8 cellular contexts compared by ENCODE assay signal in genomic region chr12:110501722-110502448, GRCh38. TPM values are rescaled to one million over a fixed set of nuclear protein-coding genes. Genes with fewer than 3 reads are reported as not detected.
DNase-seq lines count a peak whose midpoint lies in the region; ATAC-seq, FAIRE-seq and TF ChIP-seq lines count a peak whose summit lies in the region.

RAD9B (plus strand) TSS chr12:110502331; CDS start chr12:110502338, 7 bp downstream.
VPS29 (minus strand) TSS chr12:110502111; CDS start chr12:110502051, 60 bp downstream.

- TF ChIP-seq POLR2A in GM19099 (IDR thresholded peaks at IDR 0.05; ENCODE audit: extremely low read depth, insufficient read length, low read depth), result peak; percentile 94

- no peaks in the 10 kb centered on the region for H3K9me3 ChIP-seq in keratinocyte (ENCODE audit: control insufficient read depth, low read depth, low read length)

- H3K9ac ChIP-seq in keratinocyte (ENCODE audit: control insufficient read depth, extremely low read depth, insufficient read depth, low read length), result peak within 1 kb of the TSS; percentile 86

- peaks cover 45% of the 10 kb centered on the region for H3K79me2 ChIP-seq in keratinocyte (ENCODE audit: control insufficient read depth, insufficient read depth, low read length)

- peak; percentile 98 to 99 for DNase-seq in AML-193 (lab: John Stamatoyannopoulos, UW)
- DNase-seq in NCI-H446 treated with DMSO at 0.1 percent for 48 hours (lab: John Stamatoyannopoulos, UW), result peak; percentile 91
- peak; percentile 98 for DNase-seq in activated CD4-positive, CD25-positive, alpha-beta regulatory T cell treated with anti-CD3 and anti-CD28 coated beads, Interleukin-2, amount 50 U/mL, for 72 hours
- DNase-seq in cerebellar nuclear complex (lab: John Stamatoyannopoulos, UW), result peak; percentile 62 to 87
- DNase-seq in keratinocyte (ENCODE audit: low read depth, low spot score), result peak; percentile 91
- DNase-seq in stimulated activated CD4-positive, alpha-beta T cell treated with anti-CD3 and anti-CD28 coated beads, Interleukin-12 subunit alpha, Interleukin-12 subunit beta, amount 100 ng/mL, for 48 hours (ENCODE audit: low read depth in 2 of 3, low spot score in 1 of 3), result peak; percentile 98 to 99 (median 98)

- peak within 1 kb of the TSS; percentile 83 for H3K4me2 ChIP-seq in keratinocyte (ENCODE audit: control insufficient read depth, extremely low read depth, insufficient read depth, low read depth, low read length)

- FAIRE-seq in keratinocyte (lab: Jason Lieb, UNC), result no peak

- peak within 1 kb of the TSS; percentile 92 for H2AFZ ChIP-seq in keratinocyte (ENCODE audit: control insufficient read depth, low read length)

- no peaks in the 10 kb centered on the region for H3K9me1 ChIP-seq in keratinocyte (ENCODE audit: control insufficient read depth, extremely low read depth, insufficient read depth, low read length)

- H3K36me3 ChIP-seq in keratinocyte (ENCODE audit: control insufficient read depth in 2 of 2, extremely low read depth in 1 of 2, insufficient read depth in 2 of 2, low read length in 2 of 2), result peaks cover 0 to 4% of the 10 kb centered on the region in 2 experiments

- TF ChIP-seq CTCF in keratinocyte (optimal IDR thresholded peaks at IDR 0.05 in 1 of 3, IDR thresholded peaks at IDR 0.05 in 1 of 3, conservative IDR thresholded peaks at IDR 0.05 in 1 of 3; ENCODE audit: extremely low read depth in 1 of 3, insufficient read depth in 2 of 3, low read length in 3 of 3), result no peak

- dilution Hi-C loops in keratinocyte (cut with MboI; ENCODE audit: extremely low pct_ligation_motif_present, low sequenced_read_pairs), result no loop called here

- no peaks in the 10 kb centered on the region for H3K27me3 ChIP-seq in keratinocyte (ENCODE audit: control insufficient read depth, extremely low read depth, insufficient read depth, low read length)

- H4K20me1 ChIP-seq in keratinocyte (ENCODE audit: control insufficient read depth, extremely low read depth, insufficient read depth, low read length), result no peaks in the 10 kb centered on the region

- peaks cover 20% of the 10 kb centered on the region for H3K4me1 ChIP-seq in keratinocyte (ENCODE audit: control insufficient read depth, extremely low read depth, insufficient read depth, low read length)

- peak within 1 kb of the TSS; percentile 76 to 92 (median 77) for H3K4me3 ChIP-seq in keratinocyte (ENCODE audit: control insufficient read depth in 2 of 3, extremely low read depth in 1 of 3, insufficient read depth in 2 of 3, low read depth in 1 of 3, low read length in 3 of 3)

- peak; percentile 83 for ATAC-seq in HG03378 (IDR thresholded peaks at IDR 0.05; ENCODE audit: unreplicated experiment)

- H3K27ac ChIP-seq in keratinocyte (ENCODE audit: control insufficient read depth, insufficient read depth, low read length), result peak within 1 kb of the TSS; percentile 77

RNA-seq across cellular contexts. Expression of gene RAD9B, which starts in this region (rescaled TPM):
- 0.15 to 0.41 TPM (median 0.31 TPM) in 3 replicates for polyA plus RNA-seq in keratinocyte
- 0.19 TPM for polyA plus RNA-seq in keratinocyte (2011; ENCODE audit: low read depth)
- 0.57 and 0.63 TPM in 2 replicates for polyA plus RNA-seq in keratinocyte (2011; cell fraction: cytosol; rRNA removed)
- polyA plus RNA-seq in keratinocyte (2011; cell fraction: nucleus; rRNA removed), result 0.48 and 0.51 TPM in 2 replicates
- 0.25 and 0.27 TPM in 2 replicates for polyA plus RNA-seq in keratinocyte (2012; ENCODE audit: low replicate concordance)
- polyA minus RNA-seq in keratinocyte, result 0.20 to 2.0 TPM in 2 of 3 replicates, not detected in the other
- polyA minus RNA-seq in keratinocyte (2011; cell fraction: cytosol; rRNA and poly(A)+ RNA removed), result not detected
- polyA minus RNA-seq in keratinocyte (2011; cell fraction: nucleus; rRNA and poly(A)+ RNA removed), result 0.11 and 0.31 TPM in 2 replicates

RNA-seq across cellular contexts. Expression of gene VPS29, which starts in this region (rescaled TPM):
- 165 to 219 TPM (median 166 TPM) in 3 replicates for polyA plus RNA-seq in keratinocyte
- 42.3 TPM for polyA plus RNA-seq in keratinocyte (2011; ENCODE audit: low read depth)
- 165 and 304 TPM in 2 replicates for polyA plus RNA-seq in keratinocyte (2011; cell fraction: cytosol; rRNA removed)
- polyA plus RNA-seq in keratinocyte (2011; cell fraction: nucleus; rRNA removed), result 195 and 206 TPM in 2 replicates
- polyA plus RNA-seq in keratinocyte (2012; ENCODE audit: low replicate concordance), result 124 and 129 TPM in 2 replicates
- 18.8 to 152 TPM (median 97.9 TPM) in 3 replicates for polyA minus RNA-seq in keratinocyte
- 48.7 TPM for polyA minus RNA-seq in keratinocyte (2011; cell fraction: cytosol; rRNA and poly(A)+ RNA removed)
- 30.4 and 33.1 TPM in 2 replicates for polyA minus RNA-seq in keratinocyte (2011; cell fraction: nucleus; rRNA and poly(A)+ RNA removed)

Comparison
In these comparisons a context has a peak if more than half of its experiments do, and no peak if none do; other contexts are left out.
1. Peak in every context shown above with its lines: DNase-seq, ATAC-seq, H3K4me3 ChIP-seq and H3K27ac ChIP-seq.